ENCODE assay signal across 22 cellular contexts in the genomic region with DNA sequence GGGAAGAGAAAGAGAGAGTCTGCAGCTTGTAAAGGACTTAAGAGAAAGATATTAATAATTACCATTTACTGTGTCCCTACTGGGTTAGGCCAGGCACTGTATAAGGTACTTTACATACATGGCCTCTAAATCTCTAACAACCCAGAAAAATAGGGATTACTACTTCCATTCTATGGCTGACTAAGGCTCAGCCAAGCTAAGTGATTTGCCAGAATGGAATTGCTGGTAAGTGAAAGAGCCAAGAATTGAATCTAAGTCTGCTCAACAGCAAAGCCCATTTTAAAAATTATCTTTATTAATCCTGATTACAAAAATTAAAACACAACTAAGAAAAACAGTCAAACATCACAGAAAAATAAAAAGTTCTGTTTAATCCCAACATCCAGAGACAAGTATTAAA. TPM values are rescaled to one million over a fixed set of nuclear protein-coding genes. Genes with fewer than 3 reads are reported as not detected.
DNase-seq lines count a peak whose midpoint lies in the region; ATAC-seq and TF ChIP-seq lines count a peak whose summit lies in the region.
"Had no signal": no experiment of that assay in that cellular context is flagged by ENCODE, and none has a peak within 500 bp of the region (broad histone marks: within the 10 kb centered on the region; RNA-seq: fewer than 3 reads in every experiment).

No MANE protein-coding gene starts in this region.

- H3K27me3 ChIP-seq in tibial artery = no peaks in the 10 kb centered on the region
- H3K27me3 ChIP-seq: BLaER1 had no signal

- peaks cover 0 to 29% (median 5%) of the 10 kb centered on the region in 3 donors for H3K36me3 ChIP-seq in tibial artery

- H3K4me3 ChIP-seq in fibroblast of mammary gland (ENCODE audit: control insufficient read depth, low read depth, low read length) (no peak overlapping the region), tibial artery (no peak overlapping the region)
- H3K4me3 ChIP-seq: BLaER1 had no signal

- no peak overlapping the region for H3K27ac ChIP-seq in tibial artery
- H3K27ac ChIP-seq: BLaER1, RWPE1 had no signal

- peaks cover 0 to 9% (median 0%) of the 10 kb centered on the region in 4 donors for H3K4me1 ChIP-seq in tibial artery

- H3K9me3 ChIP-seq in tibial artery = no peaks in the 10 kb centered on the region
- H3K9me3 ChIP-seq: BLaER1 had no signal

- no peaks in the 10 kb centered on the region for H3K9me3 Mint-ChIP-seq in natural killer cell treated with Interleukin-12 subunit alpha and Interleukin-12 subunit beta and Interleukin-15 and Interleukin-18, amount 100 ng/mL, for 72 hours
- no peaks in the 10 kb centered on the region for H3K9me3 Mint-ChIP-seq in natural killer cell
- H3K9me3 Mint-ChIP-seq: CD4-positive, CD25-positive, alpha-beta regulatory T cell had no signal

- no peak for DNase-seq in natural killer cell treated with Interleukin-12 subunit alpha and Interleukin-12 subunit beta and Interleukin-15 and Interleukin-18, amount 100 ng/mL, for 72 hours (ENCODE audit: low spot score)
- DNase-seq in natural killer cell = no peak
- peak; percentile 31 for DNase-seq in HCEC 1CT
- DNase-seq in fibroblast of mammary gland (ENCODE audit: low read depth) = peak; percentile 53
- no peak for DNase-seq in tibial artery
- no peak for DNase-seq in HuH-7.5 (ENCODE audit: low spot score)
- no peak for DNase-seq in NCI-H446 (lab: John Stamatoyannopoulos, UW)
- DNase-seq in AML-193 (lab: John Stamatoyannopoulos, UW) = no peak
- DNase-seq: CD4-positive, CD25-positive, alpha-beta regulatory T cell; H7; KG1; MM.1S; NCI-H1048; NCI-H1417; NCI-H1694; NCI-H2029 treated with DMSO at 0.1 percent for 48 hours; NCI-H69; SHP77 had no signal

- H3K4me3 Mint-ChIP-seq in natural killer cell treated with Interleukin-12 subunit alpha and Interleukin-12 subunit beta and Interleukin-15 and Interleukin-18, amount 100 ng/mL, for 72 hours = peak overlapping the region; percentile 36
- H3K4me3 Mint-ChIP-seq in natural killer cell = no peak overlapping the region
- H3K4me3 Mint-ChIP-seq: CD4-positive, CD25-positive, alpha-beta regulatory T cell had no signal

- H3K27me3 Mint-ChIP-seq in natural killer cell treated with Interleukin-12 subunit alpha and Interleukin-12 subunit beta and Interleukin-15 and Interleukin-18, amount 100 ng/mL, for 72 hours = no peaks in the 10 kb centered on the region
- no peaks in the 10 kb centered on the region for H3K27me3 Mint-ChIP-seq in natural killer cell (ENCODE audit: low read depth in 2 of 2)
- H3K27me3 Mint-ChIP-seq: CD4-positive, CD25-positive, alpha-beta regulatory T cell had no signal

- TF ChIP-seq CTCF in natural killer cell (IDR thresholded peaks at IDR 0.05) (no peak), fibroblast of mammary gland (conservative IDR thresholded peaks at IDR 0.05; ENCODE audit: control insufficient read depth, insufficient read depth, low read depth, low read length) (no peak), tibial artery (IDR thresholded peaks at IDR 0.05) (no peak)

- no peaks in the 10 kb centered on the region for H3K36me3 Mint-ChIP-seq in natural killer cell treated with Interleukin-12 subunit alpha and Interleukin-12 subunit beta and Interleukin-15 and Interleukin-18, amount 100 ng/mL, for 72 hours
- no peaks in the 10 kb centered on the region for H3K36me3 Mint-ChIP-seq in natural killer cell

- intact Hi-C loops in natural killer cell (cut with micrococcal nuclease) (loop anchor here (5.0 kb wide), 1 partner anchor 215 kb away; no protein-coding TSS in a partner anchor), tibial artery (cut with DNase I; ENCODE audit: low total_unique reads) (loop anchor here (5.0 to 10.0 kb wide), 2 partner anchors 105 to 327 kb away; no protein-coding TSS in a partner anchor)

- no peak for ATAC-seq in natural killer cell treated with Interleukin-12 subunit alpha and Interleukin-12 subunit beta and Interleukin-15 and Interleukin-18, amount 100 ng/mL, for 72 hours
- ATAC-seq in natural killer cell = no peak
- ATAC-seq: HepG2, Panc1 had no signal

- H3K4me1 Mint-ChIP-seq in natural killer cell treated with Interleukin-12 subunit alpha and Interleukin-12 subunit beta and Interleukin-15 and Interleukin-18, amount 100 ng/mL, for 72 hours (ENCODE audit: low read depth in 2 of 2) = peaks cover 19 to 32% of the 10 kb centered on the region in 2 donors
- H3K4me1 Mint-ChIP-seq in natural killer cell = peaks cover 5% of the 10 kb centered on the region in 2 donors

- H3K27ac Mint-ChIP-seq in natural killer cell treated with Interleukin-12 subunit alpha and Interleukin-12 subunit beta and Interleukin-15 and Interleukin-18, amount 100 ng/mL, for 72 hours = no peak overlapping the region
- no peak overlapping the region for H3K27ac Mint-ChIP-seq in natural killer cell

RNA-seq across cellular contexts. Expression of a gene that starts 21.4 kb away (rescaled TPM):
- 10 to 100 TPM; 12.2 to 31.2 TPM for total RNA-seq in natural killer cell treated with Interleukin-12 subunit alpha and Interleukin-12 subunit beta and Interleukin-15 and Interleukin-18, amount 100 ng/mL, for 72 hours
- 10 to 100 TPM; 12.7 to 14.3 (median 14.3) TPM for total RNA-seq in natural killer cell

RNA-seq across cellular contexts. Expression of a gene that starts 21.6 kb away (rescaled TPM):
- total RNA-seq in natural killer cell treated with Interleukin-12 subunit alpha and Interleukin-12 subunit beta and Interleukin-15 and Interleukin-18, amount 100 ng/mL, for 72 hours = 100 to 1,000 TPM; 110 to 168 TPM
- 100 to 1,000 TPM in 2 of 3 donors, 10 to 100 TPM in 1; 76.9 to 117 (median 106) TPM for total RNA-seq in natural killer cell

Comparison
In these comparisons a context has a peak if more than half of its experiments do, and no peak if none do; other contexts are left out.
1. DNase-seq: peak in HCEC 1CT (single experiment) and fibroblast of mammary gland (single experiment); none in natural killer cell treated with Interleukin-12 subunit alpha and Interleukin-12 subunit beta and Interleukin-15 and Interleukin-18, amount 100 ng/mL, for 72 hours (single experiment), natural killer cell (single experiment), tibial artery (0 of 2), HuH-7.5 (single experiment), NCI-H446 (0 of 2) and AML-193 (0 of 2).